14 cellular contexts compared by ENCODE assay signal in genomic region chr16:89911375-89911774, GRCh38. TPM values are rescaled to one million over a fixed set of nuclear protein-coding genes. Genes with fewer than 3 reads are reported as not detected.
A peak's percentile ranks its signal among the peaks of the same experiment; 100 is the strongest.
DNase-seq lines count a peak whose midpoint lies in the region; ATAC-seq, FAIRE-seq and TF ChIP-seq lines count a peak whose summit lies in the region.
"Had no signal": no experiment of that assay in that cellular context is flagged by ENCODE, and none has a peak within 500 bp of the region (broad histone marks: within the 10 kb centered on the region; RNA-seq: fewer than 3 reads in every experiment).

No MANE protein-coding gene starts in this region.

- no peak overlapping the region for H3T11ph ChIP-seq in H9 (ENCODE audit: low read length)

- FAIRE-seq in HepG2 (lab: Jason Lieb, UNC) = no peak
- FAIRE-seq: GM12891 had no signal

- H3K4me3 ChIP-seq in HepG2 (replicated peaks in 1 of 3; ENCODE audit: insufficient read depth in 1 of 3, low read depth in 2 of 3, low read length in 3 of 3) = no peak overlapping the region
- H3K4me3 ChIP-seq: BLaER1 treated with 17β-estradiol and CSF1 and Interleukin-3, amounts not matched to agents 10 nM and 100 nM; GM23338; HAP-1 had no signal

- H3K23me2 ChIP-seq in H9 (ENCODE audit: insufficient read length, low read depth, low read length, poor library complexity, severe bottlenecking) = no peaks in the 10 kb centered on the region

- H3K27ac Mint-ChIP-seq in H9 (peak overlapping the region in 2 of 3 experiments; percentile 15 to 49; a peak in 1 of 7 replicates), WTC11 (peak overlapping the region; percentile 49)
- peak overlapping the region; percentile 50 for H3K27ac Mint-ChIP-seq in stimulated activated effector memory CD8-positive, alpha-beta T cell treated with anti-CD3 and anti-CD28 coated beads, Interleukin-12 subunit alpha, Interleukin-12 subunit beta, amount 100 ng/mL, for 72 hours
- H3K27ac Mint-ChIP-seq: CD4-positive, CD25-positive, alpha-beta regulatory T cell; GM23338 had no signal

- no peak overlapping the region for H4K8ac ChIP-seq in H9 (replicated peaks; ENCODE audit: insufficient read length, low read depth, low read length)

- no peak overlapping the region for H3K56ac ChIP-seq in H9 (ENCODE audit: insufficient read length, low read depth, low read length)

- DNase-seq in H9 (no peak), WTC11 (ENCODE audit: low spot score) (no peak), HepG2 (ENCODE audit: low spot score) (no peak), GM03348 (ENCODE audit: low spot score) (no peak)
- no peak for DNase-seq in stimulated activated effector memory CD8-positive, alpha-beta T cell treated with anti-CD3 and anti-CD28 coated beads, Interleukin-12 subunit alpha, Interleukin-12 subunit beta, amount 100 ng/mL, for 72 hours (ENCODE audit: low spot score in 2 of 2)
- DNase-seq: ACHN; CD4-positive, CD25-positive, alpha-beta regulatory T cell; DMS79 had no signal

- TF ChIP-seq POLR2A in HepG2 (IDR thresholded peaks at IDR 0.05; ENCODE audit: insufficient read depth in 1 of 2, low read depth in 2 of 2, low read length in 2 of 2) = no peak

- H3K4ac ChIP-seq in H9 (ENCODE audit: low read depth, low read length) = no peak overlapping the region

- peaks cover 7% of the 10 kb centered on the region for H3K9me3 ChIP-seq in H9 (ENCODE audit: control insufficient read depth, low read depth, low read length)
- H3K9me3 ChIP-seq in HepG2 (ENCODE audit: low read length) = no peaks in the 10 kb centered on the region
- H3K9me3 ChIP-seq: HAP-1 had no signal

- H4K91ac ChIP-seq in H9 (ENCODE audit: insufficient read length, low read depth, low read length) = no peak overlapping the region

- ATAC-seq in WTC11 = no peak
- ATAC-seq in HepG2 = no peak
- ATAC-seq in stimulated activated effector memory CD8-positive, alpha-beta T cell treated with anti-CD3 and anti-CD28 coated beads, Interleukin-12 subunit alpha, Interleukin-12 subunit beta, amount 100 ng/mL, for 72 hours = no peak
- ATAC-seq in HG03469 (IDR thresholded peaks at IDR 0.05; ENCODE audit: unreplicated experiment) = no peak
- no peak for ATAC-seq in GM21619 (IDR thresholded peaks at IDR 0.05; ENCODE audit: unreplicated experiment)

- H4K5ac ChIP-seq in H9 (ENCODE audit: insufficient read length, low read depth, low read length) = no peak overlapping the region

- no peak for TF ChIP-seq EP300 in HepG2 (IDR thresholded peaks at IDR 0.05; ENCODE audit: low read depth in 2 of 2, low read length in 2 of 2)
- TF ChIP-seq EP300 in HepG2 (CRISPR knock-in tag; IDR thresholded peaks at IDR 0.05; ENCODE audit: borderline replicate concordance) = no peak

- H4K20me1 ChIP-seq in H9 (ENCODE audit: control insufficient read depth, insufficient read depth, insufficient read length) (no peaks in the 10 kb centered on the region), HepG2 (ENCODE audit: insufficient read depth, low read length) (no peaks in the 10 kb centered on the region; the same call in 1 of the 2 replicates)

- H2AFZ ChIP-seq in H9 (ENCODE audit: low read length) = no peak overlapping the region
- H2AFZ ChIP-seq in HepG2 (ENCODE audit: low read length) = no peak overlapping the region
- H2AFZ ChIP-seq: GM23338 had no signal

- BruUV-seq in HepG2 (replicated peaks; lab: Mats Ljungman, UMichigan) = no TSS peak

- no peaks in the 10 kb centered on the region for H3K79me2 ChIP-seq in H9 (ENCODE audit: insufficient read depth, low read length)
- H3K79me2 ChIP-seq in HepG2 (ENCODE audit: insufficient read depth, low read length) = no peaks in the 10 kb centered on the region

- H3K27me3 Mint-ChIP-seq in H9 (ENCODE audit: low read depth) (no peaks in the 10 kb centered on the region), WTC11 (ENCODE audit: low read depth) (no peaks in the 10 kb centered on the region)
- H3K27me3 Mint-ChIP-seq: CD4-positive, CD25-positive, alpha-beta regulatory T cell had no signal

- no peak overlapping the region for H2BK5ac ChIP-seq in H9 (ENCODE audit: insufficient read length, low read length)

- H3K18ac ChIP-seq in H9 (ENCODE audit: insufficient read length, low read depth, low read length) = no peak overlapping the region

- POLR2A ChIA-PET in WTC11 (lab: Charles Lee) (no interaction called here), HepG2 (lab: Yijun Ruan, JAX) (interaction anchor here (8.1 kb wide), 1 partner anchor 11 kb away, joined by 78 read pairs; the partner anchor contains the start of gene TUBB3)

- H3K4me1 Mint-ChIP-seq in H9 = peaks cover 2 to 5% of the 10 kb centered on the region in 2 experiments; a peak in 2 of 4 replicates
- no peaks in the 10 kb centered on the region for H3K4me1 Mint-ChIP-seq in WTC11
- peaks cover 18% of the 10 kb centered on the region for H3K4me1 Mint-ChIP-seq in stimulated activated effector memory CD8-positive, alpha-beta T cell treated with anti-CD3 and anti-CD28 coated beads, Interleukin-12 subunit alpha, Interleukin-12 subunit beta, amount 100 ng/mL, for 72 hours

- TF ChIP-seq CTCF in H9 (conservative IDR thresholded peaks at IDR 0.05) (no peak), WTC11 (IDR thresholded peaks at IDR 0.05) (no peak), HepG2 (CRISPR knock-in tag; IDR thresholded peaks at IDR 0.05) (no peak)

- H2BK15ac ChIP-seq in H9 (ENCODE audit: low read depth, low read length) = no peak overlapping the region

- no peak overlapping the region for H2AK5ac ChIP-seq in H9 (ENCODE audit: insufficient read length, low read length)

- WGBS in H9 (ENCODE audit: extremely low coverage, insufficient read length, low lambda C conversion rate) = no CpG with 5 or more reads among the region's 14 CpGs
- 95% methylated on average over 13 of the region's 14 CpGs for WGBS in HepG2 (ENCODE audit: low lambda C conversion rate)

- H2BK12ac ChIP-seq in H9 (ENCODE audit: insufficient read length, low read depth, low read length) = no peak overlapping the region

- H2BK20ac ChIP-seq in H9 (ENCODE audit: low read depth, low read length, poor library complexity, severe bottlenecking) = no peak overlapping the region

- no peak overlapping the region for H3K27ac ChIP-seq in H9 (ENCODE audit: insufficient read length, low read depth, low read length)
- H3K27ac ChIP-seq in HepG2 (ENCODE audit: extremely low read length, insufficient read depth, low read length) = no peak overlapping the region

- intact Hi-C loops in HepG2 (cut with micrococcal nuclease; ENCODE audit: unreplicated experiment) = no loop called here

- H3K9ac ChIP-seq in H9 (ENCODE audit: extremely low read depth, insufficient read length, low read length) (no peak overlapping the region), HepG2 (ENCODE audit: insufficient read depth, low read depth, low read length) (no peak overlapping the region)

- H3K4me1 ChIP-seq in H9 (ENCODE audit: insufficient read depth, low read length) = no peaks in the 10 kb centered on the region
- peaks cover 31% of the 10 kb centered on the region for H3K4me1 ChIP-seq in HepG2 (ENCODE audit: insufficient read depth, low read length)
- H3K4me1 ChIP-seq: HAP-1 had no signal

- CTCF ChIA-PET in WTC11 (lab: Charles Lee) (interaction anchor here (1.5 to 1.7 kb wide), 2 partner anchors 25 to 171 kb away, joined by 6 to 8 read pairs; no protein-coding TSS in a partner anchor), HepG2 (lab: Yijun Ruan, JAX; ENCODE audit: low intra/inter-chr PET ratio, low total read pairs) (no interaction called here)

- H3K36me3 ChIP-seq in HepG2 (replicated peaks in 1 of 2; ENCODE audit: control insufficient read depth in 1 of 2, insufficient read depth in 2 of 2, low read length in 2 of 2) = peaks cover 10 to 18% of the 10 kb centered on the region in 2 experiments

- H2BK120ac ChIP-seq in H9 (ENCODE audit: low read depth, low read length, poor library complexity, severe bottlenecking) = no peak overlapping the region

- H3K9me3 Mint-ChIP-seq in H9 = peaks cover 6 to 13% of the 10 kb centered on the region in 2 experiments; a peak in 3 of 5 replicates
- 0 out of 2 replicates have a peak, but pooled peaks cover 7% of the 10 kb centered on the region for H3K9me3 Mint-ChIP-seq in WTC11
- H3K9me3 Mint-ChIP-seq in stimulated activated effector memory CD8-positive, alpha-beta T cell treated with anti-CD3 and anti-CD28 coated beads, Interleukin-12 subunit alpha, Interleukin-12 subunit beta, amount 100 ng/mL, for 72 hours = no peaks in the 10 kb centered on the region
- H3K9me3 Mint-ChIP-seq: CD4-positive, CD25-positive, alpha-beta regulatory T cell had no signal

- no peak overlapping the region for H3K4me2 ChIP-seq in H9 (ENCODE audit: insufficient read depth, insufficient read length, low read length)
- no peak overlapping the region for H3K4me2 ChIP-seq in HepG2 (ENCODE audit: low read depth, low read length)
- H3K4me2 ChIP-seq: GM23338 had no signal

- no peaks in the 10 kb centered on the region for H3K79me1 ChIP-seq in H9 (ENCODE audit: insufficient read depth, low read depth, low read length, poor library complexity, severe bottlenecking)

- H3K36me3 Mint-ChIP-seq in H9 (ENCODE audit: insufficient read depth in 1 of 3, low read depth in 3 of 3) (peaks cover 24 to 38% (median 32%) of the 10 kb centered on the region in 3 experiments; a peak in 6 of 7 replicates), WTC11 (peaks cover 17% of the 10 kb centered on the region)
- peaks cover 53% of the 10 kb centered on the region for H3K36me3 Mint-ChIP-seq in stimulated activated effector memory CD8-positive, alpha-beta T cell treated with anti-CD3 and anti-CD28 coated beads, Interleukin-12 subunit alpha, Interleukin-12 subunit beta, amount 100 ng/mL, for 72 hours

- H3K23ac ChIP-seq in H9 (ENCODE audit: insufficient read length, low read depth, low read length) = no peak overlapping the region

- in situ Hi-C loops in HepG2 (cut with HindIII; ENCODE audit: extremely low pct_ligation_motif_present, low pct_unique_long_range_greater_than_20kb) = no loop called here

- H3K27me3 ChIP-seq in H9 (ENCODE audit: insufficient read depth, low read length) (no peaks in the 10 kb centered on the region), HepG2 (ENCODE audit: control insufficient read depth in 1 of 2, insufficient read depth in 2 of 2, low read length in 2 of 2) (no peaks in the 10 kb centered on the region)
- H3K27me3 ChIP-seq: BLaER1 treated with 17β-estradiol and CSF1 and Interleukin-3, amounts not matched to agents 10 nM and 100 nM had no signal

- no peak overlapping the region for H3K14ac ChIP-seq in H9 (ENCODE audit: insufficient read depth, low read length)

- TF ChIP-seq RAD21 in HepG2 (CRISPR knock-in tag; IDR thresholded peaks at IDR 0.05) = no peak

- H3K4me3 Mint-ChIP-seq in H9 (no peak overlapping the region), WTC11 (no peak overlapping the region)
- no peak overlapping the region for H3K4me3 Mint-ChIP-seq in stimulated activated effector memory CD8-positive, alpha-beta T cell treated with anti-CD3 and anti-CD28 coated beads, Interleukin-12 subunit alpha, Interleukin-12 subunit beta, amount 100 ng/mL, for 72 hours
- H3K4me3 Mint-ChIP-seq: GM23338 had no signal

RNA-seq across cellular contexts. Expression of gene MC1R, which starts 7.3 kb away (rescaled TPM):
- total RNA-seq in H9 (2021) (4.7 TPM in 2 replicates), WTC11 (2021) (3.4 to 3.8 TPM (median 3.5 TPM) in 3 replicates), HepG2 (2016; rRNA removed; fragmentation: Illumina TruSeq; extraction: Trizol) (7.2 and 9.1 TPM in 2 replicates)
- 3.5 and 3.7 TPM in 2 replicates for total RNA-seq in HepG2 (2016; cell fraction: cytosol; rRNA removed; fragmentation: Illumina TruSeq; extraction: Trizol; ENCODE audit: low read depth)
- 8.1 and 8.7 TPM in 2 replicates for total RNA-seq in HepG2 (2016; cell fraction: insoluble cytoplasmic fraction; rRNA removed; fragmentation: Illumina TruSeq; extraction: Trizol)
- total RNA-seq in HepG2 (2016; cell fraction: membrane; rRNA removed; fragmentation: Illumina TruSeq; extraction: Trizol) = 8.1 and 9.5 TPM in 2 replicates
- total RNA-seq in HepG2 (2016; cell fraction: nucleus; rRNA removed; fragmentation: Illumina TruSeq; extraction: Trizol) = 7.2 and 7.7 TPM in 2 replicates
- 14.8 and 20.0 TPM in 2 replicates for polyA plus RNA-seq in HepG2 (2011; rRNA removed)
- 14.8 and 18.9 TPM in 2 replicates for polyA plus RNA-seq in HepG2 (2011; cell fraction: cytosol; rRNA removed)
- polyA plus RNA-seq in HepG2 (2011; cell fraction: nucleus; rRNA removed) = 89.3 and 96.4 TPM in 2 replicates
- polyA plus RNA-seq in HepG2 (2012) = 6.5 and 12.0 TPM in 2 replicates
- polyA plus RNA-seq in HepG2 (2016; cell fraction: cytosol; fragmentation: Illumina TruSeq; extraction: Trizol; ENCODE audit: low read depth) = 2.9 and 3.1 TPM in 2 replicates
- polyA plus RNA-seq in HepG2 (2016; cell fraction: insoluble cytoplasmic fraction; fragmentation: Illumina TruSeq; extraction: Trizol; ENCODE audit: low read depth) = 6.7 and 7.1 TPM in 2 replicates
- polyA plus RNA-seq in HepG2 (2016; cell fraction: membrane; fragmentation: Illumina TruSeq; extraction: Trizol; ENCODE audit: low read depth) = 6.5 and 7.5 TPM in 2 replicates
- polyA plus RNA-seq in HepG2 (2016; cell fraction: nucleus; fragmentation: Illumina TruSeq; extraction: Trizol; ENCODE audit: insufficient read depth, low read depth) = 17.7 and 19.3 TPM in 2 replicates
- polyA minus RNA-seq in HepG2 (2011; rRNA and poly(A)+ RNA removed; ENCODE audit: low replicate concordance) = 23.7 and 30.7 TPM in 2 replicates
- 5.4 and 5.5 TPM in 2 replicates for polyA minus RNA-seq in HepG2 (2011; cell fraction: cytosol; rRNA and poly(A)+ RNA removed)
- 16.0 and 17.0 TPM in 2 replicates for polyA minus RNA-seq in HepG2 (2011; cell fraction: nucleus; rRNA and poly(A)+ RNA removed)

RNA-seq across cellular contexts. Expression of gene TUBB3, which starts 11.8 kb away (rescaled TPM):
- 164 and 176 TPM in 2 replicates for total RNA-seq in H9 (2021)
- 150 to 209 TPM (median 163 TPM) in 3 replicates for total RNA-seq in WTC11 (2021)
- total RNA-seq in HepG2 (2016; rRNA removed; fragmentation: Illumina TruSeq; extraction: Trizol) = 161 and 185 TPM in 2 replicates
- total RNA-seq in HepG2 (2016; cell fraction: cytosol; rRNA removed; fragmentation: Illumina TruSeq; extraction: Trizol; ENCODE audit: low read depth) = 94.2 and 96.8 TPM in 2 replicates
- total RNA-seq in HepG2 (2016; cell fraction: insoluble cytoplasmic fraction; rRNA removed; fragmentation: Illumina TruSeq; extraction: Trizol) = 145 and 195 TPM in 2 replicates
- total RNA-seq in HepG2 (2016; cell fraction: membrane; rRNA removed; fragmentation: Illumina TruSeq; extraction: Trizol) = 140 and 142 TPM in 2 replicates
- total RNA-seq in HepG2 (2016; cell fraction: nucleus; rRNA removed; fragmentation: Illumina TruSeq; extraction: Trizol) = 81.3 and 94.7 TPM in 2 replicates
- polyA plus RNA-seq in HepG2 (2011; rRNA removed) = 110 and 152 TPM in 2 replicates
- 84.2 and 120 TPM in 2 replicates for polyA plus RNA-seq in HepG2 (2011; cell fraction: cytosol; rRNA removed)
- 168 and 179 TPM in 2 replicates for polyA plus RNA-seq in HepG2 (2011; cell fraction: nucleus; rRNA removed)
- 45.2 and 119 TPM in 2 replicates for polyA plus RNA-seq in HepG2 (2012)
- polyA plus RNA-seq in HepG2 (2016; cell fraction: cytosol; fragmentation: Illumina TruSeq; extraction: Trizol; ENCODE audit: low read depth) = 63.1 and 64.3 TPM in 2 replicates
- 127 and 159 TPM in 2 replicates for polyA plus RNA-seq in HepG2 (2016; cell fraction: insoluble cytoplasmic fraction; fragmentation: Illumina TruSeq; extraction: Trizol; ENCODE audit: low read depth)
- polyA plus RNA-seq in HepG2 (2016; cell fraction: membrane; fragmentation: Illumina TruSeq; extraction: Trizol; ENCODE audit: low read depth) = 87.3 and 99.0 TPM in 2 replicates
- polyA plus RNA-seq in HepG2 (2016; cell fraction: nucleus; fragmentation: Illumina TruSeq; extraction: Trizol; ENCODE audit: insufficient read depth, low read depth) = 138 and 154 TPM in 2 replicates
- polyA minus RNA-seq in HepG2 (2011; rRNA and poly(A)+ RNA removed; ENCODE audit: low replicate concordance) = 34.9 and 340 TPM in 2 replicates
- 99.4 and 107 TPM in 2 replicates for polyA minus RNA-seq in HepG2 (2011; cell fraction: cytosol; rRNA and poly(A)+ RNA removed)
- 34.8 and 42.6 TPM in 2 replicates for polyA minus RNA-seq in HepG2 (2011; cell fraction: nucleus; rRNA and poly(A)+ RNA removed)

RNA-seq across cellular contexts. Expression of gene DEF8, which starts 37.2 kb away (rescaled TPM):
- total RNA-seq in H9 (2021) (53.3 and 55.8 TPM in 2 replicates), WTC11 (2021) (64.5 to 64.7 TPM (median 64.6 TPM) in 3 replicates), HepG2 (2016; rRNA removed; fragmentation: Illumina TruSeq; extraction: Trizol) (98.5 and 107 TPM in 2 replicates)
- 134 and 176 TPM in 2 replicates for total RNA-seq in HepG2 (2016; cell fraction: cytosol; rRNA removed; fragmentation: Illumina TruSeq; extraction: Trizol; ENCODE audit: low read depth)
- 103 and 113 TPM in 2 replicates for total RNA-seq in HepG2 (2016; cell fraction: insoluble cytoplasmic fraction; rRNA removed; fragmentation: Illumina TruSeq; extraction: Trizol)
- total RNA-seq in HepG2 (2016; cell fraction: membrane; rRNA removed; fragmentation: Illumina TruSeq; extraction: Trizol) = 127 and 160 TPM in 2 replicates
- 48.8 and 61.5 TPM in 2 replicates for total RNA-seq in HepG2 (2016; cell fraction: nucleus; rRNA removed; fragmentation: Illumina TruSeq; extraction: Trizol)
- polyA plus RNA-seq in HepG2 (2011; rRNA removed) = 98.2 and 108 TPM in 2 replicates
- polyA plus RNA-seq in HepG2 (2011; cell fraction: cytosol; rRNA removed) = 100 and 138 TPM in 2 replicates
- polyA plus RNA-seq in HepG2 (2011; cell fraction: nucleus; rRNA removed) = 490 and 545 TPM in 2 replicates
- 37.2 and 56.0 TPM in 2 replicates for polyA plus RNA-seq in HepG2 (2012)
- 170 and 205 TPM in 2 replicates for polyA plus RNA-seq in HepG2 (2016; cell fraction: cytosol; fragmentation: Illumina TruSeq; extraction: Trizol; ENCODE audit: low read depth)
- polyA plus RNA-seq in HepG2 (2016; cell fraction: insoluble cytoplasmic fraction; fragmentation: Illumina TruSeq; extraction: Trizol; ENCODE audit: low read depth) = 116 and 132 TPM in 2 replicates
- polyA plus RNA-seq in HepG2 (2016; cell fraction: membrane; fragmentation: Illumina TruSeq; extraction: Trizol; ENCODE audit: low read depth) = 126 and 153 TPM in 2 replicates
- polyA plus RNA-seq in HepG2 (2016; cell fraction: nucleus; fragmentation: Illumina TruSeq; extraction: Trizol; ENCODE audit: insufficient read depth, low read depth) = 123 and 136 TPM in 2 replicates
- 22.3 and 116 TPM in 2 replicates for polyA minus RNA-seq in HepG2 (2011; rRNA and poly(A)+ RNA removed; ENCODE audit: low replicate concordance)
- polyA minus RNA-seq in HepG2 (2011; cell fraction: cytosol; rRNA and poly(A)+ RNA removed) = 31.8 and 36.4 TPM in 2 replicates
- polyA minus RNA-seq in HepG2 (2011; cell fraction: nucleus; rRNA and poly(A)+ RNA removed) = 46.0 and 51.1 TPM in 2 replicates

RNA-seq across cellular contexts. Expression of gene TCF25, which starts 38.0 kb away (rescaled TPM):
- total RNA-seq in H9 (2021) (109 and 124 TPM in 2 replicates), WTC11 (2021) (113 to 155 TPM (median 127 TPM) in 3 replicates), HepG2 (2016; rRNA removed; fragmentation: Illumina TruSeq; extraction: Trizol) (98.4 and 138 TPM in 2 replicates)
- total RNA-seq in HepG2 (2016; cell fraction: cytosol; rRNA removed; fragmentation: Illumina TruSeq; extraction: Trizol; ENCODE audit: low read depth) = 70.6 and 87.2 TPM in 2 replicates
- 75.7 and 144 TPM in 2 replicates for total RNA-seq in HepG2 (2016; cell fraction: insoluble cytoplasmic fraction; rRNA removed; fragmentation: Illumina TruSeq; extraction: Trizol)
- total RNA-seq in HepG2 (2016; cell fraction: membrane; rRNA removed; fragmentation: Illumina TruSeq; extraction: Trizol) = 50.6 and 58.6 TPM in 2 replicates
- 110 and 124 TPM in 2 replicates for total RNA-seq in HepG2 (2016; cell fraction: nucleus; rRNA removed; fragmentation: Illumina TruSeq; extraction: Trizol)
- polyA plus RNA-seq in HepG2 (2011; rRNA removed) = 206 and 274 TPM in 2 replicates
- 65.2 and 80.6 TPM in 2 replicates for polyA plus RNA-seq in HepG2 (2011; cell fraction: cytosol; rRNA removed)
- polyA plus RNA-seq in HepG2 (2011; cell fraction: nucleus; rRNA removed) = 1,625 and 1,754 TPM in 2 replicates
- 188 and 209 TPM in 2 replicates for polyA plus RNA-seq in HepG2 (2012)
- polyA plus RNA-seq in HepG2 (2016; cell fraction: cytosol; fragmentation: Illumina TruSeq; extraction: Trizol; ENCODE audit: low read depth) = 17.8 and 22.1 TPM in 2 replicates
- 69.5 and 77.6 TPM in 2 replicates for polyA plus RNA-seq in HepG2 (2016; cell fraction: insoluble cytoplasmic fraction; fragmentation: Illumina TruSeq; extraction: Trizol; ENCODE audit: low read depth)
- polyA plus RNA-seq in HepG2 (2016; cell fraction: membrane; fragmentation: Illumina TruSeq; extraction: Trizol; ENCODE audit: low read depth) = 24.7 and 32.6 TPM in 2 replicates
- polyA plus RNA-seq in HepG2 (2016; cell fraction: nucleus; fragmentation: Illumina TruSeq; extraction: Trizol; ENCODE audit: insufficient read depth, low read depth) = 312 and 330 TPM in 2 replicates
- polyA minus RNA-seq in HepG2 (2011; rRNA and poly(A)+ RNA removed; ENCODE audit: low replicate concordance) = 107 and 121 TPM in 2 replicates
- 35.2 and 43.3 TPM in 2 replicates for polyA minus RNA-seq in HepG2 (2011; cell fraction: cytosol; rRNA and poly(A)+ RNA removed)
- polyA minus RNA-seq in HepG2 (2011; cell fraction: nucleus; rRNA and poly(A)+ RNA removed) = 166 and 179 TPM in 2 replicates
